In genomic region chr17:65515512-65515911, GRCh38 we compare ENCODE assay signal across 1 cellular context.
TF ChIP-seq lines count a peak whose summit lies in the region.

No MANE protein-coding gene starts in this region.

TF ChIP-seq in WTC11, 78 proteins besides CTCF, POLR2A, EP300 and RAD21 (continued from another document):
- TF ChIP-seq, protein P1, sequence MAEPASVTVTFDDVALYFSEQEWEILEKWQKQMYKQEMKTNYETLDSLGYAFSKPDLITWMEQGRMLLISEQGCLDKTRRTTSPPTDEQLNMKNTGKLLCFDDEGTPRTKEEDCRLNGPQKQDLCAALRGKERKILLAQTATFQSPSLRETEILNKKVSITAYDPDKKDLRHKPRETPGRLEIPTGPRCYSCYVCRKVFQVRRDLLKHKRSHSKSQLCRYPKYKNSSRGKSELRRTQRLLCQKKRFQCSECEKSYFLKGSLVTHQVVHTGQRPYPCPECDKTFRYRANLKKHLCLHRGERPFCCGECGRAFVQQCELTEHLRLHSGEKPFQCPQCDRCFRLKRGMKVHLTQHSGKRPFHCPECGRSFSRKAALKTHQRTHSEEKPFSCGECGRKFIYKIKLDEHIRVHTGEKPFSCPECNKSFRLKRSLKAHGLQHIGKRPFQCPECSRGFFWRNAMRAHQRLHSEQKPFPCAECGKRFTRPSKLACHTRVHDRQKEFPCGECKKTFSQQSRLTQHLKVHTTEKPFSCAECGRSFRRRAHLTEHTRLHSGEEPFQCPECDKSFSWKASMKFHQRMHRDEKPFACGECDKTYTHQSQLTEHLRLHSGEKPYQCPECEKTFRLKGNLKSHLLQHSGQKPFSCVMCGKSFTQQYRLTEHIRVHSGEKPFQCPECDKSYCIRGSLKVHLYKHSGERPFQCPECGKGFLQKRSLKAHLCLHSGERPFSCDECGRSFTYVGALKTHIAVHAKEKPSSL (CRISPR knock-in tag; conservative IDR thresholded peaks at IDR 0.05), result no peak
- TF ChIP-seq SMAD4 (CRISPR knock-in tag; IDR thresholded peaks at IDR 0.05) (no peak), USF2 (CRISPR knock-in tag; IDR thresholded peaks at IDR 0.05) (no peak), ELF4 (CRISPR knock-in tag; IDR thresholded peaks at IDR 0.05; ENCODE audit: low read depth) (no peak), MAX (CRISPR knock-in tag; IDR thresholded peaks at IDR 0.05) (no peak), KAT7 (CRISPR knock-in tag; IDR thresholded peaks at IDR 0.05; ENCODE audit: borderline replicate concordance) (no peak)
